Comparison of ENCODE assay signal across 20 cellular contexts in the genomic region with DNA sequence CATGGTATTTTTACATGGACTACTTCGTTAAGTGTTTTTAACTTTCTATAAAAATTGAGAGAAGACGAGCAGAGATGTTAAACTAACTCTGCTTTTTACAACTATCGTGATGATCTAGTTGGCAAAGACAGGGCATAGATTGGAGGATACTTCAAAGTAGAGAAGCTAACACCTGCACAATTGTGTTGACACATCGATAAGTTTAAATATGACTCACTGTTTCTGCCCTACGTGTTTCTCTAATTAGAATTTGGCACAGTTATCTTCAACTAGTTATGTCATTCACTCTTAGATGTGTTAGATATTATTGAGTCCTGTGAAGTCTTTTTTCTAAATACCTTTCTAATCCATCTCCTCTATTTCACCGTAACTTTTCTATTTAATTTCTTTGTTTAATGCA.
"Had no signal": no experiment of that assay in that cellular context is flagged by ENCODE, and none has a peak within 500 bp of the region (broad histone marks: within the 10 kb centered on the region; RNA-seq: fewer than 3 reads in every experiment).

No MANE protein-coding gene starts in this region.

- H3K4me1 ChIP-seq: lower lobe of right lung, tibial artery had no signal

- DNase-seq: activated B cell treated with CpG ODN at 0.5 μM for 24 hours; activated CD4-positive, alpha-beta T cell treated with anti-CD3 and anti-CD28 coated beads for 48 hours; activated CD8-positive, alpha-beta T cell treated with anti-CD3 and anti-CD28 coated beads for 36 hours; activated naive CD4-positive, alpha-beta T cell treated with Interleukin-2 at 50 U/mL for 16 hours; activated naive CD8-positive, alpha-beta T cell treated with anti-CD3 and anti-CD28 coated beads, Interleukin-2, amount 10 ng/mL, durations not matched to agents 7 days and 5 days; activated T-cell treated with anti-CD3 and anti-CD28 coated beads, Interleukin-2, amount 50 U/mL, for 24 hours; amygdala; central memory CD4-positive, alpha-beta T cell; dorsolateral prefrontal cortex; foreskin melanocyte; glutamatergic neuron; lower lobe of right lung; nucleus accumbens; stimulated activated naive CD8-positive, alpha-beta T cell treated with anti-CD3 and anti-CD28 coated beads, Interleukin-15, Interleukin-2, amounts not matched to agents 100 U/mL and 50 U/mL, for 24 hours; substantia nigra; T-helper 9 cell; tibial artery had no signal

- H3K27ac ChIP-seq: dorsolateral prefrontal cortex, epithelial cell of prostate, lower lobe of right lung, tibial artery had no signal

- H3K36me3 ChIP-seq: lower lobe of right lung, tibial artery had no signal

- ATAC-seq: activated CD8-positive, alpha-beta T cell treated with anti-CD3 and anti-CD28 coated beads for 36 hours; lower lobe of right lung; stimulated activated naive CD8-positive, alpha-beta T cell treated with anti-CD3 and anti-CD28 coated beads, Interleukin-15, Interleukin-2, amounts not matched to agents 100 U/mL and 50 U/mL, for 24 hours had no signal

- H3K27me3 ChIP-seq: dorsolateral prefrontal cortex, tibial artery had no signal

- H3K9me3 ChIP-seq: lower lobe of right lung, tibial artery had no signal

- FAIRE-seq: colon, keratinocyte had no signal

- H3K4me3 ChIP-seq: dorsolateral prefrontal cortex, lower lobe of right lung, tibial artery had no signal
